1 cellular context compared by ENCODE assay signal in the genomic region with DNA sequence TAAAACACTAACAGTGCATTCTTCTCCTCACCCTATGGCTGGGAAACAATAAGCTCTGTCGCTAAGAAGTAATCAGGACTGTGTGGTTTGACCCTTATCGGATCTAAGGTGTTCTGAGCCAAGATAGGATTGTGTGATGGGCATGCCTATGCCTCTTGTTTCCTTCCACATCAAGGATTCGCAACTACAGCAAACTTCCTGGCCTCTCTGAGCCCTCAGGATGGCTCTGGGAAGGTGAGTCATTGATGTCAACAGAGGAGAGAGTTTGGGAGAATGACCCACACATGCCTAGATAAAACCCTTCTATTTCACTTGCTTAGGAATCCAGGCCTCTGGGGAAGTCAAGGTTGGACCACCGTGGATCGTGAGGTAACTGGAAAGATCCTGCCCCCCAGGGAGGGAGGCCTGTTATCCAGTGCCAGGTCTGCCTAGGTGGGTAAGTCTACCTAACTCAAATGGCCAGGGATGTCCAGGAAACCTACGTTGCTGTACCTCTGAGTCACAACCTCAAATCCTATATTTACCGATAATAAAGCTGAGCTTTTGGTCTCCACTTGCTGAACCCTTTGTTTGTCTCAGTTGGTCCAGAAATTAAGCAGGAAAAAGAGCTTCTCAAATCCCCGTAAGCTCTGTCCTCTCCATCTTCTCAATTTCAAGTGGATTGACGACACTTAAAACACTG.
TF ChIP-seq lines count a peak whose summit lies in the region.

No MANE protein-coding gene starts in this region.

TF ChIP-seq in GM23338, 12 proteins besides CTCF, POLR2A, EP300 and RAD21 (continued from another document):
- TF ChIP-seq, protein P1, sequence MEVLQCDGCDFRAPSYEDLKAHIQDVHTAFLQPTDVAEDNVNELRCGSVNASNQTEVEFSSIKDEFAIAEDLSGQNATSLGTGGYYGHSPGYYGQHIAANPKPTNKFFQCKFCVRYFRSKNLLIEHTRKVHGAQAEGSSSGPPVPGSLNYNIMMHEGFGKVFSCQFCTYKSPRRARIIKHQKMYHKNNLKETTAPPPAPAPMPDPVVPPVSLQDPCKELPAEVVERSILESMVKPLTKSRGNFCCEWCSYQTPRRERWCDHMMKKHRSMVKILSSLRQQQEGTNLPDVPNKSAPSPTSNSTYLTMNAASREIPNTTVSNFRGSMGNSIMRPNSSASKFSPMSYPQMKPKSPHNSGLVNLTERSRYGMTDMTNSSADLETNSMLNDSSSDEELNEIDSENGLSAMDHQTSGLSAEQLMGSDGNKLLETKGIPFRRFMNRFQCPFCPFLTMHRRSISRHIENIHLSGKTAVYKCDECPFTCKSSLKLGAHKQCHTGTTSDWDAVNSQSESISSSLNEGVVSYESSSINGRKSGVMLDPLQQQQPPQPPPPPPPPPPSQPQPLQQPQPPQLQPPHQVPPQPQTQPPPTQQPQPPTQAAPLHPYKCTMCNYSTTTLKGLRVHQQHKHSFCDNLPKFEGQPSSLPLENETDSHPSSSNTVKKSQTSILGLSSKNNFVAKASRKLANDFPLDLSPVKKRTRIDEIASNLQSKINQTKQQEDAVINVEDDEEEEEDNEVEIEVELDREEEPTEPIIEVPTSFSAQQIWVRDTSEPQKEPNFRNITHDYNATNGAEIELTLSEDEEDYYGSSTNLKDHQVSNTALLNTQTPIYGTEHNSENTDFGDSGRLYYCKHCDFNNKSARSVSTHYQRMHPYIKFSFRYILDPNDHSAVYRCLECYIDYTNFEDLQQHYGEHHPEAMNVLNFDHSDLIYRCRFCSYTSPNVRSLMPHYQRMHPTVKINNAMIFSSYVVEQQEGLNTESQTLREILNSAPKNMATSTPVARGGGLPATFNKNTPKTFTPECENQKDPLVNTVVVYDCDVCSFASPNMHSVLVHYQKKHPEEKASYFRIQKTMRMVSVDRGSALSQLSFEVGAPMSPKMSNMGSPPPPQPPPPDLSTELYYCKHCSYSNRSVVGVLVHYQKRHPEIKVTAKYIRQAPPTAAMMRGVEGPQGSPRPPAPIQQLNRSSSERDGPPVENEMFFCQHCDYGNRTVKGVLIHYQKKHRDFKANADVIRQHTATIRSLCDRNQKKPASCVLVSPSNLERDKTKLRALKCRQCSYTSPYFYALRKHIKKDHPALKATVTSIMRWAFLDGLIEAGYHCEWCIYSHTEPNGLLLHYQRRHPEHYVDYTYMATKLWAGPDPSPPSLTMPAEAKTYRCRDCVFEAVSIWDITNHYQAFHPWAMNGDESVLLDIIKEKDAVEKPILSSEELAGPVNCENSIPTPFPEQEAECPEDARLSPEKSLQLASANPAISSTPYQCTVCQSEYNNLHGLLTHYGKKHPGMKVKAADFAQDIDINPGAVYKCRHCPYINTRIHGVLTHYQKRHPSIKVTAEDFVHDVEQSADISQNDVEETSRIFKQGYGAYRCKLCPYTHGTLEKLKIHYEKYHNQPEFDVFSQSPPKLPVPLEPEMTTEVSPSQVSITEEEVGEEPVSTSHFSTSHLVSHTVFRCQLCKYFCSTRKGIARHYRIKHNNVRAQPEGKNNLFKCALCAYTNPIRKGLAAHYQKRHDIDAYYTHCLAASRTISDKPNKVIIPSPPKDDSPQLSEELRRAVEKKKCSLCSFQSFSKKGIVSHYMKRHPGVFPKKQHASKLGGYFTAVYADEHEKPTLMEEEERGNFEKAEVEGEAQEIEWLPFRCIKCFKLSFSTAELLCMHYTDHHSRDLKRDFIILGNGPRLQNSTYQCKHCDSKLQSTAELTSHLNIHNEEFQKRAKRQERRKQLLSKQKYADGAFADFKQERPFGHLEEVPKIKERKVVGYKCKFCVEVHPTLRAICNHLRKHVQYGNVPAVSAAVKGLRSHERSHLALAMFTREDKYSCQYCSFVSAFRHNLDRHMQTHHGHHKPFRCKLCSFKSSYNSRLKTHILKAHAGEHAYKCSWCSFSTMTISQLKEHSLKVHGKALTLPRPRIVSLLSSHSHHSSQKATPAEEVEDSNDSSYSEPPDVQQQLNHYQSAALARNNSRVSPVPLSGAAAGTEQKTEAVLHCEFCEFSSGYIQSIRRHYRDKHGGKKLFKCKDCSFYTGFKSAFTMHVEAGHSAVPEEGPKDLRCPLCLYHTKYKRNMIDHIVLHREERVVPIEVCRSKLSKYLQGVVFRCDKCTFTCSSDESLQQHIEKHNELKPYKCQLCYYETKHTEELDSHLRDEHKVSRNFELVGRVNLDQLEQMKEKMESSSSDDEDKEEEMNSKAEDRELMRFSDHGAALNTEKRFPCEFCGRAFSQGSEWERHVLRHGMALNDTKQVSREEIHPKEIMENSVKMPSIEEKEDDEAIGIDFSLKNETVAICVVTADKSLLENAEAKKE (CRISPR knock-in tag; IDR thresholded peaks at IDR 0.05), result no peak
- TF ChIP-seq ZNF114 (CRISPR knock-in tag; IDR thresholded peaks at IDR 0.05) (no peak), POLR2AphosphoS5 (IDR thresholded peaks at IDR 0.05; ENCODE audit: low read depth) (no peak)
